ENCODE assay signal across 23 cellular contexts in the genomic region with DNA sequence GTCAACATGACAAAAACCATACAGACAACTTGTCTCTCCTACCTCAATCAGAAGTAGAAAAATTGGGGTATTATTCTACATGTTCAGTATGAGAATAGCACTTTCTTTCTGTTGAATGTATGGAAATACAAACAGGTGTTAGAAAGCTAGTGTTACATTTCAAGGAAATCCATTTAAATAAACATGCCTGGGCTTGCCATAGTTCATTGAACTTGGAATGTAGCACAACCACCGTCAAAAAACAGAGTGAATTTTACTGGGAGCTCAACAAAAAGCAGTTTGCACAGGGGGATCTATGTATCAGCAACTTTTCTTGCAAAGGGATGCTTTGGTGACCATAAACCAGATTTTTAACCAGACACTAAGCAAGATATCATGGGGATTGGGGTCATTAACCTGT.
DNase-seq lines count a peak whose midpoint lies in the region; TF ChIP-seq lines count a peak whose summit lies in the region.
"Had no signal": no experiment of that assay in that cellular context is flagged by ENCODE, and none has a peak within 500 bp of the region (broad histone marks: within the 10 kb centered on the region; RNA-seq: fewer than 3 reads in every experiment).

No MANE protein-coding gene starts in this region.

- H3K9me3 Mint-ChIP-seq in MCF 10A (ENCODE audit: unreplicated experiment) = no peaks in the 10 kb centered on the region
- H3K9me3 Mint-ChIP-seq: activated T-cell treated with anti-CD3 and anti-CD28 coated beads, Interleukin-2, amount 50 U/mL, for 4 hours; CD14-positive monocyte; central memory CD8-positive, alpha-beta T cell; neural progenitor cell; T-cell had no signal

- intact Hi-C loops in MCF 10A (cut with micrococcal nuclease) = loop anchor here (5.0 kb wide), 1 partner anchor 380 kb away; no protein-coding TSS in a partner anchor
- intact Hi-C loops in breast epithelium (cut with DNase I; ENCODE audit: low total_unique reads) = no loop called here
- intact Hi-C loops in head of caudate nucleus (cut with DNase I) = no loop called here

- H3K9me3 ChIP-seq in breast epithelium = no peaks in the 10 kb centered on the region
- H3K9me3 ChIP-seq: lower lobe of right lung, suprapubic skin had no signal

- no peak overlapping the region for H3K4me3 Mint-ChIP-seq in MCF 10A (ENCODE audit: unreplicated experiment)
- H3K4me3 Mint-ChIP-seq: activated T-cell treated with anti-CD3 and anti-CD28 coated beads, Interleukin-2, amount 50 U/mL, for 4 hours; CD14-positive monocyte; central memory CD8-positive, alpha-beta T cell; neural progenitor cell; T-cell had no signal

- no peak for TF ChIP-seq POLR2A in breast epithelium (IDR thresholded peaks at IDR 0.05)

- DNase-seq in MCF 10A (ENCODE audit: unreplicated experiment) (peak; percentile 6), breast epithelium (ENCODE audit: low spot score in 2 of 2) (no peak), NCI-H526 (lab: John Stamatoyannopoulos, UW) (peak; percentile 91 to 94), epithelial cell of esophagus (ENCODE audit: low read depth) (peak; percentile 71), superior temporal gyrus (ENCODE audit: extremely low spot score) (no peak), head of caudate nucleus (no peak), NCI-H2196 treated with DMSO at 0.1 percent for 48 hours (lab: John Stamatoyannopoulos, UW; ENCODE audit: unreplicated experiment) (no peak), SK-N-DZ (ENCODE audit: low spot score) (no peak)
- DNase-seq: activated CD4-positive, alpha-beta T cell treated with anti-CD3 and anti-CD28 coated beads for 1 hour; activated naive CD4-positive, alpha-beta T cell; activated T-cell treated with anti-CD3 and anti-CD28 coated beads, Interleukin-2, amount 50 U/mL, for 4 hours; amniotic stem cell; GF-D8; lower lobe of right lung; NCI-H1417 treated with DMSO at 0.1 percent for 48 hours; OCI-M1; Right ventricle myocardium superior; T-cell had no signal

- peaks cover 17% of the 10 kb centered on the region for H3K4me1 Mint-ChIP-seq in MCF 10A (ENCODE audit: insufficient read depth, unreplicated experiment)
- H3K4me1 Mint-ChIP-seq: CD14-positive monocyte; central memory CD8-positive, alpha-beta T cell; neural progenitor cell; T-cell had no signal

- H3K36me3 Mint-ChIP-seq in MCF 10A (ENCODE audit: insufficient read depth, unreplicated experiment) = peaks cover 3% of the 10 kb centered on the region
- H3K36me3 Mint-ChIP-seq: CD14-positive monocyte, neural progenitor cell, T-cell had no signal

- peaks cover 16% of the 10 kb centered on the region for H3K27me3 Mint-ChIP-seq in MCF 10A (ENCODE audit: insufficient read depth, unreplicated experiment)

- H3K4me3 ChIP-seq in breast epithelium = no peak overlapping the region
- no peak overlapping the region for H3K4me3 ChIP-seq in epithelial cell of esophagus (ENCODE audit: low read length)
- H3K4me3 ChIP-seq: lower lobe of right lung, neural progenitor cell, suprapubic skin had no signal

- H3K27me3 ChIP-seq in breast epithelium = no peaks in the 10 kb centered on the region
- H3K27me3 ChIP-seq: neural progenitor cell, suprapubic skin had no signal

- CTCF ChIA-PET in MCF 10A (lab: Yijun Ruan, JAX) = interaction anchor here (0.6 to 1.6 kb wide), 4 partner anchors 9 to 131 kb away, joined by 3 to 5 read pairs (median 3); no protein-coding TSS in a partner anchor

- no TSS peak for BruUV-seq in MCF 10A (replicated peaks; lab: Mats Ljungman, UMichigan)

- no peaks in the 10 kb centered on the region for H3K36me3 ChIP-seq in breast epithelium
- H3K36me3 ChIP-seq: lower lobe of right lung, neural progenitor cell, suprapubic skin had no signal

- no peaks in the 10 kb centered on the region for H3K4me1 ChIP-seq in breast epithelium
- H3K4me1 ChIP-seq: lower lobe of right lung, neural progenitor cell, suprapubic skin had no signal

- H3K27ac ChIP-seq in breast epithelium = no peak overlapping the region
- H3K27ac ChIP-seq: lower lobe of right lung, neural progenitor cell, suprapubic skin had no signal

- TF ChIP-seq CTCF in MCF 10A (IDR thresholded peaks at IDR 0.05; ENCODE audit: unreplicated experiment) (no peak), breast epithelium (IDR thresholded peaks at IDR 0.05) (no peak), epithelial cell of esophagus (IDR thresholded peaks at IDR 0.05; ENCODE audit: insufficient read depth, low read depth, low read length, missing control alignments) (no peak)

- H3K27ac Mint-ChIP-seq in MCF 10A (ENCODE audit: low read depth, unreplicated experiment) = peak overlapping the region; percentile 88
- H3K27ac Mint-ChIP-seq: CD14-positive monocyte, neural progenitor cell, progenitor cell of endocrine pancreas, T-cell had no signal

- POLR2A ChIA-PET in MCF 10A (lab: Yijun Ruan, JAX) = interaction anchor here (0.7 to 2.0 kb wide), 6 partner anchors 13 to 403 kb away, joined by 3 to 10 read pairs (median 3); no protein-coding TSS in a partner anchor

Comparison
In these comparisons a context has a peak if more than half of its experiments do, and no peak if none do; other contexts are left out.
1. DNase-seq: peak in MCF 10A (single experiment), NCI-H526 (2 of 2) and epithelial cell of esophagus (single experiment); none in breast epithelium (0 of 2), superior temporal gyrus (single experiment), head of caudate nucleus (0 of 42), NCI-H2196 treated with DMSO at 0.1 percent for 48 hours (single experiment) and SK-N-DZ (single experiment).